ENCODE assay signal across 14 cellular contexts in the genomic region with DNA sequence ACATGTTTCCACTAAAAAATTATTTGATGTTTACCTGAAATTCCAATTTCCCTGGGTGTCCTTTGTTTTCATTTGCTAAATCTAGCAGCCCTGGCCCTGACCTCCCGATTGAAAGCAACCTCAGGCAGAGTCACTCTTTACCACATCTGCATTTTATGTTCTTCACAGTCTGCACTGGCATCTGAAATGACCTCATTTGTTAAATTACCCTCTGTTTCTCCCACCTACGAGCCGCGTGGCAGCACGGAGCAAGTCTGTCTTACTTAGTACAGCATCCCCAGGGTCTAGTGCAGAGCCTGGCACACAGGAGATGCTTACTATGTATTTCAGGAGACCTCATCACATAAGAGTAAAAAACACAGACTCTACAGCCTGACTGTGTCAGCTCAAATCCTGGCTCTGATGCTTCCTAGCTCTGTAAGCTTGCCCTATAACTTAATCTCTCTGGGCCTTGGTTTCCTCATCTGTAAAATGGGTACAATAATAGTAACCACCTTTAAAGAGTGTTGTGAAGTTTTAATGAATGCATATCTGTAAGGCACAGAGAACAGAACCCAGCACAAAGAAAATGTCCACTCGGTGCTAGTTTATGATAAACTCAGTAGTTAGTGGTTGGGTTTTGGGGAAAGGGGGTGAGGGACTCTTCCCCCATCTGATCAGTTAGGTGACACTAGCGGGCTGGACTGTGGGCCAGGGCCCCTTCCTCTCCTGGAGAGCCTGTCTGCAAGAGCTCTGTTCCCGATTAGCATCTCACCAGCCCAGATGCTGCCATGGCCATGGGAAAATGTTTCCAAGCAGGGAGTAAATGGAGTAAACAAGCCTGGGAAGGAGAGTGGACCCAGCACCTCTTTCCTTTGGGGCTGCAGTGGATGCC.
DNase-seq lines count a peak whose midpoint lies in the region; ATAC-seq, FAIRE-seq and TF ChIP-seq lines count a peak whose summit lies in the region.
"Had no signal": no experiment of that assay in that cellular context is flagged by ENCODE, and none has a peak within 500 bp of the region (broad histone marks: within the 10 kb centered on the region; RNA-seq: fewer than 3 reads in every experiment).

No MANE protein-coding gene starts in this region.

- BruUV-seq in GM12878 (replicated peaks; lab: Mats Ljungman, UMichigan), result no TSS peak

- no peaks in the 10 kb centered on the region for H3K79me2 ChIP-seq in SK-N-SH (ENCODE audit: insufficient read depth)
- peaks cover 26% of the 10 kb centered on the region for H3K79me2 ChIP-seq in GM12878 (ENCODE audit: control insufficient read depth, insufficient read depth, low read length)

- FAIRE-seq in GM12878 (lab: Jason Lieb, UNC) (no peak), RCC 7860 (lab: Jason Lieb, UNC) (no peak)
- FAIRE-seq: colon, frontal cortex had no signal

- TF ChIP-seq EP300 in SK-N-SH (IDR thresholded peaks at IDR 0.05; ENCODE audit: borderline replicate concordance in 1 of 2, low read depth in 1 of 2, low read length in 1 of 2) (no peak), GM12878 (IDR thresholded peaks at IDR 0.05; ENCODE audit: borderline replicate concordance in 1 of 2, control insufficient read depth in 1 of 2, low read depth in 2 of 2, low read length in 2 of 2) (no peak)

- H3F3A ChIP-seq in SK-N-SH (replicated peaks; ENCODE audit: insufficient read depth), result no peaks in the 10 kb centered on the region

- no peak overlapping the region for H2AFZ ChIP-seq in SK-N-SH (ENCODE audit: low read depth)
- no peak overlapping the region for H2AFZ ChIP-seq in GM12878 (ENCODE audit: control insufficient read depth, low read depth, low read length)

- WGBS in SK-N-SH (ENCODE audit: low lambda C conversion rate), result 71% methylated on average over 8 of the region's 8 CpGs
- 12% methylated on average over 8 of the region's 8 CpGs for WGBS in GM12878 (ENCODE audit: insufficient coverage, insufficient replicate concordance, low lambda C conversion rate, missing lambda C conversion rate)

- POLR2A ChIA-PET in SK-N-SH (lab: Yijun Ruan, JAX) (no interaction called here), GM12878 (lab: Charles Lee) (interaction anchor here (0.6 to 3.1 kb wide), 12 partner anchors 12 to 1986 kb away, joined by 3 to 28 read pairs (median 5); no protein-coding TSS in a partner anchor)

- no peak for ATAC-seq in SK-N-SH treated with all-trans-retinoic acid at 6 μM for 48 hours
- ATAC-seq in T-helper 17 cell, result peak; percentile 77
- peak; percentile 59 for ATAC-seq in GM12878

- H3K9me3 ChIP-seq in SK-N-SH, result no peaks in the 10 kb centered on the region
- no peaks in the 10 kb centered on the region for H3K9me3 ChIP-seq in T-helper 17 cell (ENCODE audit: control insufficient read depth, low read length, poor library complexity, severe bottlenecking)
- H3K9me3 ChIP-seq in GM12878 (replicated peaks; ENCODE audit: control insufficient read depth, insufficient read depth, low read length), result no peaks in the 10 kb centered on the region
- H3K9me3 ChIP-seq: ovary had no signal

- no peaks in the 10 kb centered on the region for H3K27me3 Mint-ChIP-seq in T-helper 17 cell

- no peaks in the 10 kb centered on the region for H3K9me2 ChIP-seq in SK-N-SH

- H3K4me1 Mint-ChIP-seq in T-helper 17 cell, result peaks cover 51% of the 10 kb centered on the region

- H3K27me3 ChIP-seq in SK-N-SH (ENCODE audit: insufficient read depth), result no peaks in the 10 kb centered on the region
- H3K27me3 ChIP-seq in GM12878 (replicated peaks in 1 of 2; ENCODE audit: control insufficient read depth in 2 of 2, insufficient read depth in 2 of 2, low read length in 1 of 2), result no peaks in the 10 kb centered on the region
- H3K27me3 ChIP-seq: ovary had no signal

- H3K4me3 Mint-ChIP-seq in T-helper 17 cell, result peak overlapping the region; percentile 87

- CTCF ChIA-PET in SK-N-SH (lab: Yijun Ruan, JAX), result interaction anchor here (1.0 kb wide), 1 partner anchor 82 kb away, joined by 3 read pairs; no protein-coding TSS in a partner anchor
- CTCF ChIA-PET in GM12878 (lab: Yijun Ruan, JAX), result interaction anchor here (0.6 to 1.9 kb wide), 12 partner anchors 10 to 1383 kb away, joined by 3 to 13 read pairs (median 4); partner anchors contain the start of gene PREX1

- TF ChIP-seq POLR2A in GM12878 (IDR thresholded peaks at IDR 0.05; ENCODE audit: low read depth, low read length), result no peak

- TF ChIP-seq CTCF in SK-N-SH (IDR thresholded peaks at IDR 0.05), result no peak
- no peak for TF ChIP-seq CTCF in GM12878 (IDR thresholded peaks at IDR 0.05 in 2 of 3, conservative IDR thresholded peaks at IDR 0.05 in 1 of 3; ENCODE audit: control insufficient read depth in 2 of 3, extremely low read depth in 1 of 3, insufficient read depth in 1 of 3, low read depth in 3 of 3, low read length in 3 of 3)

- SMC1A ChIA-PET in GM12878 (lab: Charles Lee; ENCODE audit: uncharacterized antibody, unreplicated experiment), result interaction anchor here (0.6 to 9.0 kb wide), 29 partner anchors 12 to 1011 kb away, joined by 3 to 141 read pairs (median 6); no protein-coding TSS in a partner anchor

- H4K20me1 ChIP-seq in SK-N-SH (ENCODE audit: insufficient read depth), result no peaks in the 10 kb centered on the region
- H4K20me1 ChIP-seq in GM12878 (ENCODE audit: control insufficient read depth, insufficient read depth), result no peaks in the 10 kb centered on the region

- H3K4me2 ChIP-seq in SK-N-SH (no peak overlapping the region), GM12878 (ENCODE audit: control insufficient read depth, insufficient read depth) (peak overlapping the region; percentile 78)

- H3K36me3 ChIP-seq in SK-N-SH (replicated peaks in 1 of 2; ENCODE audit: control insufficient read depth in 1 of 2, insufficient read depth in 2 of 2, low read length in 1 of 2) (no peaks in the 10 kb centered on the region), GM12878 (ENCODE audit: control insufficient read depth in 2 of 2, insufficient read depth in 2 of 2, low read length in 1 of 2) (peaks cover 27 to 45% of the 10 kb centered on the region in 2 experiments)
- H3K36me3 ChIP-seq: ovary had no signal

- peaks cover 15% of the 10 kb centered on the region for H3K36me3 Mint-ChIP-seq in T-helper 17 cell (ENCODE audit: low read depth)

- intact Hi-C loops in GM12878 (cut with micrococcal nuclease; ENCODE audit: unreplicated experiment), result loop anchor here (2.0 kb wide), 3 partner anchors 21 to 165 kb away; no protein-coding TSS in a partner anchor

- H3K27ac ChIP-seq in SK-N-SH (ENCODE audit: low read depth in 2 of 2, low read length in 1 of 2), result no peak overlapping the region
- H3K27ac ChIP-seq in GM12878 (ENCODE audit: control insufficient read depth, insufficient read depth), result peak overlapping the region; percentile 95
- H3K27ac ChIP-seq: ovary had no signal

- no peak for TF ChIP-seq RAD21 in SK-N-SH (IDR thresholded peaks at IDR 0.05; ENCODE audit: low read length)
- no peak for TF ChIP-seq RAD21 in GM12878 (IDR thresholded peaks at IDR 0.05; ENCODE audit: insufficient read depth, low read depth, low read length)

- peaks cover 0 to 5% of the 10 kb centered on the region in 2 experiments; a peak in 1 of 4 replicates for H3K4me1 ChIP-seq in SK-N-SH (ENCODE audit: control insufficient read depth in 1 of 2, insufficient read depth in 2 of 2, low read depth in 1 of 2, low read length in 1 of 2)
- peaks cover 54% of the 10 kb centered on the region for H3K4me1 ChIP-seq in GM12878 (ENCODE audit: control insufficient read depth, insufficient read depth, low read length)

- peak; percentile 39 for DNase-seq in SK-N-SH
- DNase-seq in T-helper 17 cell, result no peak
- DNase-seq in GM12878 (ENCODE audit: low read depth, low spot score), result no peak
- peak; percentile 24 for DNase-seq in stimulated activated CD4-positive, alpha-beta T cell treated with anti-CD3 and anti-CD28 coated beads, Interleukin-4, amount 100 ng/mL, for 1 hour
- no peak for DNase-seq in RCC 7860 (ENCODE audit: low spot score)
- DNase-seq in medulla oblongata (ENCODE audit: extremely low spot score), result no peak
- DNase-seq in NCI-H187 (lab: John Stamatoyannopoulos, UW), result no peak
- DNase-seq: 8988T, NCI-H1048, NCI-H82, ovary had no signal

- RAD21 ChIA-PET in GM12878 (lab: Charles Lee; ENCODE audit: unreplicated experiment), result interaction anchor here (0.9 to 4.9 kb wide), 24 partner anchors 9 to 166 kb away, joined by 3 to 42 read pairs (median 6); partner anchors contain the start of gene PREX1

- H3K4me3 ChIP-seq in SK-N-SH (ENCODE audit: low read depth in 2 of 2, low read length in 1 of 2) (no peak overlapping the region), GM12878 (peak overlapping the region; percentile 1; the same call in 1 of the 2 replicates)
- H3K4me3 ChIP-seq: ovary had no signal

- peak overlapping the region; percentile 97 for H3K27ac Mint-ChIP-seq in T-helper 17 cell

- H3K9ac ChIP-seq in SK-N-SH (no peak overlapping the region), GM12878 (ENCODE audit: control insufficient read depth, insufficient read depth, low read length) (peak overlapping the region; percentile 25)

- in situ Hi-C loops in GM12878 (cut with MboI), result no loop called here

TF ChIP-seq in SK-N-SH, 30 proteins besides CTCF, POLR2A, EP300 and RAD21 (continues in another document):
- no peak for TF ChIP-seq MAX (IDR thresholded peaks at IDR 0.05; ENCODE audit: low read depth)
- TF ChIP-seq MXI1 (IDR thresholded peaks at IDR 0.05; ENCODE audit: low read depth, low read length), result no peak
- no peak for TF ChIP-seq GABPA (IDR thresholded peaks at IDR 0.05; ENCODE audit: low read depth)
- TF ChIP-seq FOXJ3 (CRISPR knock-in tag; IDR thresholded peaks at IDR 0.05), result no peak
- TF ChIP-seq RCOR1 (IDR thresholded peaks at IDR 0.05; ENCODE audit: low read length), result no peak

TF ChIP-seq in SK-N-SH treated with all-trans-retinoic acid at 6 μM for 48 hours, 23 proteins besides CTCF, POLR2A, EP300 and RAD21 (continues in another document):
- TF ChIP-seq OSR1 (CRISPR knock-in tag; IDR thresholded peaks at IDR 0.05) (no peak), ISL1 (CRISPR knock-in tag; IDR thresholded peaks at IDR 0.05) (no peak), ZFP30 (CRISPR knock-in tag; IDR thresholded peaks at IDR 0.05) (no peak), CSDC2 (CRISPR knock-in tag; IDR thresholded peaks at IDR 0.05) (no peak)

TF ChIP-seq in GM12878, 131 proteins besides CTCF, POLR2A, EP300 and RAD21 (continues in another document):
- TF ChIP-seq KLF5 (IDR thresholded peaks at IDR 0.05; ENCODE audit: partially characterized antibody), result no peak
- no peak for TF ChIP-seq NBN (IDR thresholded peaks at IDR 0.05)
- TF ChIP-seq BCL11A (IDR thresholded peaks at IDR 0.05; ENCODE audit: low read depth, low read length), result peak; percentile 37; the same call in 1 of the 2 replicates
- no peak for TF ChIP-seq ZBED1 (IDR thresholded peaks at IDR 0.05; ENCODE audit: borderline replicate concordance)
- TF ChIP-seq PML (IDR thresholded peaks at IDR 0.05; ENCODE audit: low read length), result no peak
- no peak for TF ChIP-seq STAT1 (conservative IDR thresholded peaks at IDR 0.05)

Comparison
In these comparisons a context has a peak if more than half of its experiments do, and no peak if none do; other contexts are left out.
1. DNase-seq: peak in SK-N-SH (single experiment) and stimulated activated CD4-positive, alpha-beta T cell treated with anti-CD3 and anti-CD28 coated beads, Interleukin-4, amount 100 ng/mL, for 1 hour (single experiment); none in T-helper 17 cell (0 of 3), GM12878 (single experiment), RCC 7860 (single experiment), medulla oblongata (single experiment) and NCI-H187 (0 of 2).